ENCODE assay signal across 19 cellular contexts in genomic region chr7:108434030-108434429, GRCh38. TPM values are rescaled to one million over a fixed set of nuclear protein-coding genes. Genes with fewer than 3 reads are reported as not detected.
DNase-seq lines count a peak whose midpoint lies in the region; ATAC-seq and TF ChIP-seq lines count a peak whose summit lies in the region.
"Had no signal": no experiment of that assay in that cellular context is flagged by ENCODE, and none has a peak within 500 bp of the region (broad histone marks: within the 10 kb centered on the region; RNA-seq: fewer than 3 reads in every experiment).

No MANE protein-coding gene starts in this region.

- H3K9me3 Mint-ChIP-seq in activated naive CD8-positive, alpha-beta T cell treated with anti-CD3 and anti-CD28 coated beads for 36 hours, result peaks cover 5% of the 10 kb centered on the region
- H3K9me3 Mint-ChIP-seq in activated naive CD8-positive, alpha-beta T cell treated with anti-CD3 and anti-CD28 coated beads, Interleukin-2, amount 50 U/mL, for 24 hours, result peaks cover 6% of the 10 kb centered on the region
- H3K9me3 Mint-ChIP-seq in glutamatergic neuron (ENCODE audit: unreplicated experiment), result peaks cover under 1% of the 10 kb centered on the region

- H3K27ac ChIP-seq in tibial nerve (no peak overlapping the region), brain microvascular endothelial cell (no peak overlapping the region)
- H3K27ac ChIP-seq: C4-2B had no signal

- TF ChIP-seq POLR2A in tibial nerve (IDR thresholded peaks at IDR 0.05), result no peak

- H3K36me3 Mint-ChIP-seq in activated naive CD8-positive, alpha-beta T cell treated with anti-CD3 and anti-CD28 coated beads for 36 hours, result peaks cover 24% of the 10 kb centered on the region
- no peaks in the 10 kb centered on the region for H3K36me3 Mint-ChIP-seq in activated naive CD8-positive, alpha-beta T cell treated with anti-CD3 and anti-CD28 coated beads, Interleukin-2, amount 50 U/mL, for 24 hours (ENCODE audit: low read depth)
- H3K36me3 Mint-ChIP-seq in glutamatergic neuron (ENCODE audit: unreplicated experiment), result peaks cover 11% of the 10 kb centered on the region

- no peaks in the 10 kb centered on the region for H3K9me3 ChIP-seq in tibial nerve

- no peak for TF ChIP-seq CTCF in glutamatergic neuron (IDR thresholded peaks at IDR 0.05; ENCODE audit: partially characterized antibody, unreplicated experiment)
- no peak for TF ChIP-seq CTCF in tibial nerve (IDR thresholded peaks at IDR 0.05)
- no peak for TF ChIP-seq CTCF in brain microvascular endothelial cell (IDR thresholded peaks at IDR 0.05; ENCODE audit: low read depth, low read length, missing control alignments)

- peak overlapping the region; percentile 32 for H3K4me3 Mint-ChIP-seq in activated naive CD8-positive, alpha-beta T cell treated with anti-CD3 and anti-CD28 coated beads for 36 hours
- no peak overlapping the region for H3K4me3 Mint-ChIP-seq in activated naive CD8-positive, alpha-beta T cell treated with anti-CD3 and anti-CD28 coated beads, Interleukin-2, amount 50 U/mL, for 24 hours
- no peak overlapping the region for H3K4me3 Mint-ChIP-seq in glutamatergic neuron (ENCODE audit: unreplicated experiment)
- H3K4me3 Mint-ChIP-seq: GM23338 had no signal

- WGBS in tibial nerve, 2 donors, result 83 to 86% methylated on average over 1 of the region's 1 CpG

- peaks cover 52% of the 10 kb centered on the region for H3K4me1 Mint-ChIP-seq in activated naive CD8-positive, alpha-beta T cell treated with anti-CD3 and anti-CD28 coated beads for 36 hours
- peaks cover 31% of the 10 kb centered on the region for H3K4me1 Mint-ChIP-seq in activated naive CD8-positive, alpha-beta T cell treated with anti-CD3 and anti-CD28 coated beads, Interleukin-2, amount 50 U/mL, for 24 hours
- H3K4me1 Mint-ChIP-seq in glutamatergic neuron (ENCODE audit: low read depth, unreplicated experiment), result peaks cover 13% of the 10 kb centered on the region
- H3K4me1 Mint-ChIP-seq: GM23338 had no signal

- no peak overlapping the region for H3K27ac Mint-ChIP-seq in activated naive CD8-positive, alpha-beta T cell treated with anti-CD3 and anti-CD28 coated beads for 36 hours
- no peak overlapping the region for H3K27ac Mint-ChIP-seq in activated naive CD8-positive, alpha-beta T cell treated with anti-CD3 and anti-CD28 coated beads, Interleukin-2, amount 50 U/mL, for 24 hours
- peak overlapping the region; percentile 54 for H3K27ac Mint-ChIP-seq in glutamatergic neuron (ENCODE audit: unreplicated experiment)
- H3K27ac Mint-ChIP-seq: GM23338 had no signal

- TF ChIP-seq EP300 in tibial nerve (IDR thresholded peaks at IDR 0.05), result no peak

- no peaks in the 10 kb centered on the region for H3K4me1 ChIP-seq in tibial nerve

- H3K4me3 ChIP-seq in tibial nerve (no peak overlapping the region), brain microvascular endothelial cell (ENCODE audit: low read depth, low read length) (no peak overlapping the region)
- H3K4me3 ChIP-seq: GM23338 had no signal

- H3K36me3 ChIP-seq in tibial nerve (no peaks in the 10 kb centered on the region), brain microvascular endothelial cell (replicated peaks) (no peaks in the 10 kb centered on the region)

- in situ Hi-C loops in brain microvascular endothelial cell (cut with HindIII; ENCODE audit: low pct_ligation_motif_present, low sequenced_read_pairs), result no loop called here

- DNase-seq in activated naive CD8-positive, alpha-beta T cell treated with anti-CD3 and anti-CD28 coated beads for 36 hours, result no peak
- no peak for DNase-seq in activated naive CD8-positive, alpha-beta T cell treated with anti-CD3 and anti-CD28 coated beads, Interleukin-2, amount 50 U/mL, for 24 hours
- DNase-seq in NCI-H146 treated with DMSO at 0.1 percent for 48 hours (lab: John Stamatoyannopoulos, UW; ENCODE audit: unreplicated experiment), result peak; percentile 18
- no peak for DNase-seq in glutamatergic neuron
- no peak for DNase-seq in tibial nerve (ENCODE audit: low spot score in 2 of 2)
- no peak for DNase-seq in brain microvascular endothelial cell
- DNase-seq: AML-193, NCI-H1092 treated with DMSO at 0.1 percent for 48 hours, NCI-H187, NCI-H2171, NCI-H446 treated with DMSO at 0.1 percent for 48 hours, NCI-H774, SW 1271, T-helper 2 cell had no signal

- no peaks in the 10 kb centered on the region for H3K27me3 Mint-ChIP-seq in activated naive CD8-positive, alpha-beta T cell treated with anti-CD3 and anti-CD28 coated beads for 36 hours
- H3K27me3 Mint-ChIP-seq in activated naive CD8-positive, alpha-beta T cell treated with anti-CD3 and anti-CD28 coated beads, Interleukin-2, amount 50 U/mL, for 24 hours, result peaks cover 8% of the 10 kb centered on the region
- H3K27me3 Mint-ChIP-seq in glutamatergic neuron (ENCODE audit: unreplicated experiment), result no peaks in the 10 kb centered on the region

- no peak for ATAC-seq in activated naive CD8-positive, alpha-beta T cell treated with anti-CD3 and anti-CD28 coated beads, Interleukin-2, amount 50 U/mL, for 24 hours
- no peak for ATAC-seq in HG02840 (IDR thresholded peaks at IDR 0.05; ENCODE audit: low FRiP score, unreplicated experiment)
- ATAC-seq: GM23338, HCT116, Panc1 had no signal

- no peaks in the 10 kb centered on the region for H3K27me3 ChIP-seq in tibial nerve
- H3K27me3 ChIP-seq in brain microvascular endothelial cell (replicated peaks), result no peaks in the 10 kb centered on the region

RNA-seq across cellular contexts. Expression of gene NRCAM, which starts 22.2 kb away (rescaled TPM):
- 1 to 10 TPM; 3.9 to 4.6 TPM for total RNA-seq in activated naive CD8-positive, alpha-beta T cell treated with anti-CD3 and anti-CD28 coated beads for 36 hours
- 120 TPM for total RNA-seq in glutamatergic neuron (ENCODE audit: unreplicated experiment)
- total RNA-seq in tibial nerve, result 10 to 100 TPM; 16.5 to 87.4 (median 22.4) TPM
